28 cellular contexts compared by ENCODE assay signal in genomic region chr1:192771341-192771740, GRCh38.
"Had no signal": no experiment of that assay in that cellular context is flagged by ENCODE, and none has a peak within 500 bp of the region (broad histone marks: within the 10 kb centered on the region; RNA-seq: fewer than 3 reads in every experiment).

No MANE protein-coding gene starts in this region.

- H3K9me3 ChIP-seq: neutrophil, pancreas, prostate gland, right lobe of liver, sigmoid colon, stomach, thoracic aorta, thyroid gland, tibial nerve, upper lobe of left lung, vagina had no signal

- FAIRE-seq: pancreas, small intestine, urothelium cell line had no signal

- ATAC-seq: natural killer cell treated with Interleukin-12 subunit alpha and Interleukin-12 subunit beta and Interleukin-15 and Interleukin-18, amount 100 ng/mL, for 72 hours; pancreas; right cardiac atrium; right lobe of liver; stimulated activated effector memory CD8-positive, alpha-beta T cell treated with anti-CD3 and anti-CD28 coated beads, Interleukin-12 subunit alpha, Interleukin-12 subunit beta, amount 100 ng/mL, for 72 hours; stimulated activated naive B cell treated with anti-CD40 and anti-IgM and Interleukin-4, amounts not matched to agents 10 μg/mL and 1 μg/mL and 100 μg/mL, for 72 hours had no signal

- DNase-seq: nephron progenitor cell; nucleus accumbens; pancreas; retina; right cardiac atrium; right lobe of liver; sigmoid colon; small intestine; stimulated activated CD4-positive, alpha-beta T cell treated with anti-CD3 and anti-CD28 coated beads, Interleukin-15, amount 100 ng/mL, for 24 hours; stimulated activated CD4-positive, alpha-beta T cell treated with anti-CD3 and anti-CD28 coated beads, Interleukin-2, amount 100 ng/mL, for 24 hours; stimulated activated CD4-positive, alpha-beta T cell treated with anti-CD3 and anti-CD28 coated beads, Interleukin-2, amount 100 ng/mL, for 48 hours; stimulated activated CD4-positive, alpha-beta T cell treated with anti-CD3 and anti-CD28 coated beads, Interleukin-4, amount 100 ng/mL, for 24 hours; stimulated activated naive B cell treated with anti-CD40 and anti-IgM and Interleukin-4, amounts not matched to agents 10 μg/mL and 1 μg/mL and 100 μg/mL, for 72 hours; stimulated activated naive CD4-positive, alpha-beta T cell treated with Interleukin-2 at 50 U/mL for 16 hours; stomach; thyroid gland; trophoblast cell; upper lobe of left lung had no signal

- H3K9me3 Mint-ChIP-seq: natural killer cell treated with Interleukin-12 subunit alpha and Interleukin-12 subunit beta and Interleukin-15 and Interleukin-18, amount 100 ng/mL, for 72 hours; nephron progenitor cell; neural crest cell; stimulated activated effector memory CD8-positive, alpha-beta T cell treated with anti-CD3 and anti-CD28 coated beads, Interleukin-12 subunit alpha, Interleukin-12 subunit beta, amount 100 ng/mL, for 72 hours; stimulated activated naive B cell treated with anti-CD40 and anti-IgM and Interleukin-4, amounts not matched to agents 10 μg/mL and 1 μg/mL and 100 μg/mL, for 72 hours; stimulated activated naive CD8-positive, alpha-beta T cell treated with anti-CD3 and anti-CD28 coated beads, Interleukin-15, Interleukin-2, amounts not matched to agents 100 ng/mL and 50 ng/mL, for 24 hours had no signal

- H3K4me1 Mint-ChIP-seq: nephron progenitor cell; neural crest cell; stimulated activated effector memory CD8-positive, alpha-beta T cell treated with anti-CD3 and anti-CD28 coated beads, Interleukin-12 subunit alpha, Interleukin-12 subunit beta, amount 100 ng/mL, for 72 hours; stimulated activated naive B cell treated with anti-CD40 and anti-IgM and Interleukin-4, amounts not matched to agents 10 μg/mL and 1 μg/mL and 100 μg/mL, for 72 hours had no signal

- H3K4me3 Mint-ChIP-seq: natural killer cell treated with Interleukin-12 subunit alpha and Interleukin-12 subunit beta and Interleukin-15 and Interleukin-18, amount 100 ng/mL, for 72 hours; nephron progenitor cell; neural crest cell; stimulated activated effector memory CD8-positive, alpha-beta T cell treated with anti-CD3 and anti-CD28 coated beads, Interleukin-12 subunit alpha, Interleukin-12 subunit beta, amount 100 ng/mL, for 72 hours; stimulated activated naive B cell treated with anti-CD40 and anti-IgM and Interleukin-4, amounts not matched to agents 10 μg/mL and 1 μg/mL and 100 μg/mL, for 72 hours; stimulated activated naive CD8-positive, alpha-beta T cell treated with anti-CD3 and anti-CD28 coated beads, Interleukin-15, Interleukin-2, amounts not matched to agents 100 ng/mL and 50 ng/mL, for 24 hours had no signal

- H3K36me3 Mint-ChIP-seq: natural killer cell treated with Interleukin-12 subunit alpha and Interleukin-12 subunit beta and Interleukin-15 and Interleukin-18, amount 100 ng/mL, for 72 hours; stimulated activated effector memory CD8-positive, alpha-beta T cell treated with anti-CD3 and anti-CD28 coated beads, Interleukin-12 subunit alpha, Interleukin-12 subunit beta, amount 100 ng/mL, for 72 hours; stimulated activated naive B cell treated with anti-CD40 and anti-IgM and Interleukin-4, amounts not matched to agents 10 μg/mL and 1 μg/mL and 100 μg/mL, for 72 hours had no signal

- H3K4me1 ChIP-seq: pancreas, prostate gland, right lobe of liver, stomach, tibial nerve, vagina had no signal

- H3K4me3 ChIP-seq: pancreas, prostate gland, right lobe of liver, sigmoid colon, stomach, thoracic aorta, thyroid gland, tibial nerve, upper lobe of left lung, vagina had no signal

- H3K36me3 ChIP-seq: neutrophil, pancreas, prostate gland, right lobe of liver, sigmoid colon, stomach, thoracic aorta, thyroid gland, tibial nerve, upper lobe of left lung, vagina had no signal

- H3K27ac ChIP-seq: neutrophil, pancreas, prostate gland, right lobe of liver, sigmoid colon, stomach, thoracic aorta, thyroid gland, tibial nerve, upper lobe of left lung, vagina had no signal

- H3K27ac Mint-ChIP-seq: natural killer cell treated with Interleukin-12 subunit alpha and Interleukin-12 subunit beta and Interleukin-15 and Interleukin-18, amount 100 ng/mL, for 72 hours; nephron progenitor cell; stimulated activated effector memory CD8-positive, alpha-beta T cell treated with anti-CD3 and anti-CD28 coated beads, Interleukin-12 subunit alpha, Interleukin-12 subunit beta, amount 100 ng/mL, for 72 hours; stimulated activated naive B cell treated with anti-CD40 and anti-IgM and Interleukin-4, amounts not matched to agents 10 μg/mL and 1 μg/mL and 100 μg/mL, for 72 hours; stimulated activated naive CD8-positive, alpha-beta T cell treated with anti-CD3 and anti-CD28 coated beads, Interleukin-15, Interleukin-2, amounts not matched to agents 100 ng/mL and 50 ng/mL, for 24 hours had no signal

- H3K27me3 ChIP-seq: neutrophil, pancreas, right lobe of liver, sigmoid colon, stomach, thyroid gland, tibial nerve, upper lobe of left lung, vagina had no signal
